In the genomic region with DNA sequence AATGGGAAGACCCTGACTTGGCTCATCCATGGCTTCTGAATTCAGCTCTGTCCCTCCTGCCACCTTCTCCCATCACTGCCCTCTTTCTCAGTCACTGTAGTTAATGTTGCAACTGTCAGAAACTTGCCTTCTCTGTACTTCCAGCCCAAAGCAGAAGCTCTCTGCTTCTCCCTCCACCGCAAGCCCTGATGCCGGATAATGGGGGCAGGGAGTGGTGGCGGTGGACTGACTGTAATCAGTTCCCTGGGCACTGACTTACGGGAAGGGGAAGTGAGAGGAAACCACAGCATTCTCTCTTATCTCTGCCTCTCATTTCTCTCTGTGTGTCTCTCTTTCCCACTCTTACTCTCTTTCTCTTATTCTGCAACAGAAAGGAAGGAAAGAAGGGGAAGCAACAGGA, we compare ENCODE assay signal across 8 cellular contexts. TPM values are rescaled to one million over a fixed set of nuclear protein-coding genes. Genes with fewer than 3 reads are reported as not detected.
DNase-seq lines count a peak whose midpoint lies in the region; ATAC-seq and TF ChIP-seq lines count a peak whose summit lies in the region.

No MANE protein-coding gene starts in this region.

- no peak overlapping the region for H3K9ac ChIP-seq in skeletal muscle tissue (ENCODE audit: low read depth in 1 of 3, low read length in 3 of 3)

- no peaks in the 10 kb centered on the region for H3K27me3 Mint-ChIP-seq in T-helper 2 cell treated with Interferon-gamma antibody and Interleukin-4, amounts not matched to agents 5 μg/mL and 100 μg/mL, for 36 hours (ENCODE audit: low read depth)
- H3K27me3 Mint-ChIP-seq in Calu3 (ENCODE audit: unreplicated experiment) = no peaks in the 10 kb centered on the region

- CTCF ChIA-PET in Calu3 (lab: Charles Lee) = no interaction called here

- ATAC-seq in GM18907 (IDR thresholded peaks at IDR 0.05; ENCODE audit: unreplicated experiment) (peak; percentile 75), HG03060 (IDR thresholded peaks at IDR 0.05; ENCODE audit: low read depth, unreplicated experiment) (peak; percentile 39)

- intact Hi-C loops in Calu3 (cut with micrococcal nuclease; ENCODE audit: unreplicated experiment) = no loop called here

- no TSS peak for BruUV-seq in Calu3 (replicated peaks; lab: Mats Ljungman, UMichigan)

- H3K9me3 ChIP-seq in effector memory CD4-positive, alpha-beta T cell (ENCODE audit: control insufficient read depth, low read length) = no peaks in the 10 kb centered on the region
- H3K9me3 ChIP-seq in skeletal muscle tissue (ENCODE audit: control insufficient read depth in 3 of 3, low read length in 3 of 3) = no peaks in the 10 kb centered on the region

- peaks cover 94% of the 10 kb centered on the region for H3K36me3 Mint-ChIP-seq in T-helper 2 cell treated with Interferon-gamma antibody and Interleukin-4, amounts not matched to agents 5 μg/mL and 100 μg/mL, for 36 hours (ENCODE audit: low read depth)
- H3K36me3 Mint-ChIP-seq in Calu3 (ENCODE audit: insufficient read depth, unreplicated experiment) = peaks cover 24% of the 10 kb centered on the region

- peak overlapping the region; percentile 59 for H3K27ac ChIP-seq in effector memory CD4-positive, alpha-beta T cell (ENCODE audit: insufficient read depth, low read length, poor library complexity, severe bottlenecking)
- peak overlapping the region; percentile 13 for H3K27ac ChIP-seq in skeletal muscle tissue (ENCODE audit: low read depth, low read length)

- H3K4me1 ChIP-seq in effector memory CD4-positive, alpha-beta T cell (ENCODE audit: control insufficient read depth, insufficient read depth, low read length, poor library complexity, severe bottlenecking) = peaks cover 58% of the 10 kb centered on the region
- H3K4me1 ChIP-seq in skeletal muscle tissue (ENCODE audit: control insufficient read depth in 3 of 3, insufficient read depth in 3 of 3, low read length in 3 of 3) = peaks cover 17 to 21% (median 20%) of the 10 kb centered on the region in 3 donors

- H3K4me3 Mint-ChIP-seq in T-helper 2 cell treated with Interferon-gamma antibody and Interleukin-4, amounts not matched to agents 5 μg/mL and 100 μg/mL, for 36 hours = peak overlapping the region; percentile 74
- no peak overlapping the region for H3K4me3 Mint-ChIP-seq in Calu3 (ENCODE audit: low read depth, unreplicated experiment)

- H3K36me3 ChIP-seq in effector memory CD4-positive, alpha-beta T cell (ENCODE audit: control insufficient read depth, insufficient read depth, low read length) = peaks cover 40% of the 10 kb centered on the region
- peaks cover 3 to 9% (median 5%) of the 10 kb centered on the region in 3 donors for H3K36me3 ChIP-seq in skeletal muscle tissue (ENCODE audit: control insufficient read depth in 3 of 3, insufficient read depth in 3 of 3, low read length in 3 of 3)

- peak overlapping the region; percentile 35 for H3K4me3 ChIP-seq in effector memory CD4-positive, alpha-beta T cell (ENCODE audit: insufficient read depth, low read depth, low read length, poor library complexity, severe bottlenecking)
- H3K4me3 ChIP-seq in skeletal muscle tissue (ENCODE audit: low read length in 3 of 3) = no peak overlapping the region

- no peak for TF ChIP-seq CTCF in Calu3 (IDR thresholded peaks at IDR 0.05; ENCODE audit: unreplicated experiment)

- no peaks in the 10 kb centered on the region for H3K27me3 ChIP-seq in effector memory CD4-positive, alpha-beta T cell (replicated peaks; ENCODE audit: control insufficient read depth, insufficient read depth, low read length, poor library complexity, severe bottlenecking)
- H3K27me3 ChIP-seq in skeletal muscle tissue (ENCODE audit: control insufficient read depth in 3 of 3, insufficient read depth in 3 of 3, low read length in 3 of 3) = no peaks in the 10 kb centered on the region

- peaks cover 83% of the 10 kb centered on the region for H3K4me1 Mint-ChIP-seq in T-helper 2 cell treated with Interferon-gamma antibody and Interleukin-4, amounts not matched to agents 5 μg/mL and 100 μg/mL, for 36 hours (ENCODE audit: low read depth)
- peaks cover 19% of the 10 kb centered on the region for H3K4me1 Mint-ChIP-seq in Calu3 (ENCODE audit: low read depth, unreplicated experiment)

- peak; percentile 84 for DNase-seq in T-helper 2 cell treated with Interferon-gamma antibody and Interleukin-4, amounts not matched to agents 5 μg/mL and 100 μg/mL, for 36 hours (ENCODE audit: low spot score)
- DNase-seq in effector memory CD4-positive, alpha-beta T cell = peak; percentile 45 to 61 (median 48)
- no peak for DNase-seq in kidney tubule cell (ENCODE audit: low spot score)
- DNase-seq in NCI-H187 (lab: John Stamatoyannopoulos, UW) = no peak
- no peak for DNase-seq in Calu3

- H3K27ac Mint-ChIP-seq in T-helper 2 cell treated with Interferon-gamma antibody and Interleukin-4, amounts not matched to agents 5 μg/mL and 100 μg/mL, for 36 hours = peak overlapping the region; percentile 89
- no peak overlapping the region for H3K27ac Mint-ChIP-seq in Calu3 (ENCODE audit: unreplicated experiment)

- H3K9me3 Mint-ChIP-seq in T-helper 2 cell treated with Interferon-gamma antibody and Interleukin-4, amounts not matched to agents 5 μg/mL and 100 μg/mL, for 36 hours = no peaks in the 10 kb centered on the region
- H3K9me3 Mint-ChIP-seq in Calu3 (ENCODE audit: low read depth, unreplicated experiment) = no peaks in the 10 kb centered on the region

RNA-seq across cellular contexts. Expression of a gene that starts 10.9 kb away (rescaled TPM):
- total RNA-seq in skeletal muscle tissue (9.9 TPM), Calu3 (2022) (41.4 and 58.7 TPM in 2 replicates)

Comparison
In these comparisons a context has a peak if more than half of its experiments do, and no peak if none do; other contexts are left out.
1. DNase-seq: peak in T-helper 2 cell treated with Interferon-gamma antibody and Interleukin-4, amounts not matched to agents 5 μg/mL and 100 μg/mL, for 36 hours (single experiment) and effector memory CD4-positive, alpha-beta T cell (3 of 3); none in kidney tubule cell (single experiment), NCI-H187 (0 of 2) and Calu3 (single experiment).